Comparison of ENCODE assay signal across 9 cellular contexts in genomic region chr4:42673084-42673429, GRCh38. TPM values are rescaled to one million over a fixed set of nuclear protein-coding genes. Genes with fewer than 3 reads are reported as not detected.
DNase-seq lines count a peak whose midpoint lies in the region; ATAC-seq, FAIRE-seq and TF ChIP-seq lines count a peak whose summit lies in the region.
"Had no signal": no experiment of that assay in that cellular context is flagged by ENCODE, and none has a peak within 500 bp of the region (broad histone marks: within the 10 kb centered on the region; RNA-seq: fewer than 3 reads in every experiment).

No MANE protein-coding gene starts in this region.

- POLR2A ChIA-PET in H1 (lab: Charles Lee; ENCODE audit: partially characterized antibody), result interaction anchor here (1.3 kb wide), 1 partner anchor 16 kb away, joined by 6 read pairs; the partner anchor contains the start of gene ATP8A1

- H2BK12ac ChIP-seq in H1 (ENCODE audit: low read depth, low read length), result no peak overlapping the region

- H3K79me1 ChIP-seq in H1 (ENCODE audit: low read depth, low read length), result no peaks in the 10 kb centered on the region

- 94% methylated on average over 2 of the region's 2 CpGs; no CpG with 5 or more reads in 1 of the 2 experiments for WGBS in H1 (ENCODE audit: extremely low coverage in 1 of 2, insufficient coverage in 1 of 2, insufficient read length in 1 of 2, insufficient replicate concordance in 2 of 2, low coverage in 1 of 2, low lambda C conversion rate in 2 of 2, missing lambda C conversion rate in 1 of 2), 2 experiments

- H3K27ac Mint-ChIP-seq in nephron, result peak overlapping the region in 2 of 3 experiments; percentile 4 to 67
- H3K27ac Mint-ChIP-seq: stimulated activated memory B cell treated with anti-CD40 and anti-IgM and Interleukin-4, amounts not matched to agents 10 μg/mL and 1 μg/mL and 100 μg/mL, for 72 hours had no signal

- H3K27me3 ChIP-seq in H1 (replicated peaks in 1 of 4; ENCODE audit: control insufficient read depth in 3 of 4, extremely low read depth in 1 of 4, insufficient read depth in 3 of 4, low read length in 3 of 4), result no peaks in the 10 kb centered on the region

- no peak for TF ChIP-seq CTCF in H1 (IDR thresholded peaks at IDR 0.05; ENCODE audit: control extremely low read depth in 1 of 3, insufficient read depth in 1 of 3, low read depth in 1 of 3, low read length in 3 of 3)
- TF ChIP-seq CTCF in nephron (IDR thresholded peaks at IDR 0.05; ENCODE audit: unreplicated experiment in 3 of 3), result no peak

- no peak overlapping the region for H2AK5ac ChIP-seq in H1 (ENCODE audit: low read depth, low read length)

- peaks cover 0 to 4% (median 0%) of the 10 kb centered on the region in 4 experiments; a peak in 3 of 8 replicates for H3K36me3 ChIP-seq in H1 (ENCODE audit: control insufficient read depth in 2 of 4, insufficient read depth in 4 of 4, low read length in 3 of 4)

- H4K5ac ChIP-seq in H1 (ENCODE audit: insufficient read length, low read depth, low read length), result no peak overlapping the region

- H3K56ac ChIP-seq in H1 (replicated peaks; ENCODE audit: insufficient read length, low read depth, low read length), result no peak overlapping the region

- H3K4ac ChIP-seq in H1 (replicated peaks; ENCODE audit: insufficient read length, low read depth, low read length), result no peak overlapping the region

- peak; percentile 7 for DNase-seq in NCI-H510A (lab: John Stamatoyannopoulos, UW)
- DNase-seq in H1 (ENCODE audit: low read depth in 1 of 2, low spot score in 2 of 2), result no peak
- no peak for DNase-seq in GF-D8 (lab: John Stamatoyannopoulos, UW)
- no peak for DNase-seq in NCI-H128 (lab: John Stamatoyannopoulos, UW; ENCODE audit: unreplicated experiment)
- DNase-seq: NCI-H1436 had no signal

- no peaks in the 10 kb centered on the region for H4K20me1 ChIP-seq in H1 (replicated peaks in 1 of 2; ENCODE audit: control insufficient read depth in 1 of 2, insufficient read depth in 2 of 2, low read length in 2 of 2)

- CTCF ChIA-PET in H1 (lab: Charles Lee; ENCODE audit: partially characterized antibody), result interaction anchor here (1.3 kb wide), 1 partner anchor 16 kb away, joined by 4 read pairs; the partner anchor contains the start of gene ATP8A1

- H3K9ac ChIP-seq in H1 (replicated peaks in 1 of 4; ENCODE audit: extremely low read depth in 1 of 4, low read depth in 3 of 4, low read length in 3 of 4), result no peak overlapping the region

- H3K14ac ChIP-seq in H1 (ENCODE audit: insufficient read length), result no peak overlapping the region

- no peaks in the 10 kb centered on the region for H3K36me3 Mint-ChIP-seq in nephron (ENCODE audit: low read depth)
- H3K36me3 Mint-ChIP-seq: stimulated activated memory B cell treated with anti-CD40 and anti-IgM and Interleukin-4, amounts not matched to agents 10 μg/mL and 1 μg/mL and 100 μg/mL, for 72 hours had no signal

- H2AFZ ChIP-seq in H1 (ENCODE audit: low read length), result peak overlapping the region; percentile 79; the same call in 1 of the 2 replicates

- no peak overlapping the region for H2BK5ac ChIP-seq in H1 (ENCODE audit: low read depth, low read length)

- H3K79me2 ChIP-seq in H1 (ENCODE audit: control insufficient read depth in 1 of 2, insufficient read depth in 2 of 2, low read length in 2 of 2), result no peaks in the 10 kb centered on the region

- FAIRE-seq in H1 (lab: Jason Lieb, UNC), result no peak

- TF ChIP-seq POLR2A in H1 (IDR thresholded peaks at IDR 0.05; ENCODE audit: control extremely low read depth in 1 of 2, low read depth in 2 of 2, low read length in 2 of 2), result no peak

- no peak overlapping the region for H4K8ac ChIP-seq in H1 (ENCODE audit: extremely low read depth, insufficient read depth, low read length)

- no peaks in the 10 kb centered on the region for H3K27me3 Mint-ChIP-seq in nephron (ENCODE audit: low read depth)
- H3K27me3 Mint-ChIP-seq: stimulated activated memory B cell treated with anti-CD40 and anti-IgM and Interleukin-4, amounts not matched to agents 10 μg/mL and 1 μg/mL and 100 μg/mL, for 72 hours had no signal

- H3K18ac ChIP-seq in H1 (ENCODE audit: extremely low read depth, low read length), result no peak overlapping the region

- H3K23ac ChIP-seq in H1 (ENCODE audit: insufficient read length), result no peak overlapping the region

- TF ChIP-seq EP300 in H1 (IDR thresholded peaks at IDR 0.05; ENCODE audit: borderline replicate concordance in 1 of 2, low read depth in 2 of 2, low read length in 2 of 2), result no peak

- no peak overlapping the region for H2BK120ac ChIP-seq in H1 (replicated peaks; ENCODE audit: low read depth, low read length)

- H2BK15ac ChIP-seq in H1 (ENCODE audit: low read length), result no peak overlapping the region

- ATAC-seq in GM19023 (IDR thresholded peaks at IDR 0.05; ENCODE audit: unreplicated experiment) (peak; percentile 48), HG03460 (IDR thresholded peaks at IDR 0.05; ENCODE audit: unreplicated experiment) (no peak)
- ATAC-seq: stimulated activated memory B cell treated with anti-CD40 and anti-IgM and Interleukin-4, amounts not matched to agents 10 μg/mL and 1 μg/mL and 100 μg/mL, for 72 hours had no signal

- H3K4me1 Mint-ChIP-seq in nephron, result peaks cover 8% of the 10 kb centered on the region

- no peak overlapping the region for H2BK20ac ChIP-seq in H1 (ENCODE audit: low read length)

- no peak overlapping the region for H3K4me3 ChIP-seq in H1 (ENCODE audit: extremely low read depth in 1 of 4, insufficient read depth in 2 of 4, low read depth in 3 of 4, low read length in 4 of 4)

- H3K9me3 Mint-ChIP-seq in nephron, result no peaks in the 10 kb centered on the region
- H3K9me3 Mint-ChIP-seq: stimulated activated memory B cell treated with anti-CD40 and anti-IgM and Interleukin-4, amounts not matched to agents 10 μg/mL and 1 μg/mL and 100 μg/mL, for 72 hours had no signal

- H3K23me2 ChIP-seq in H1 (ENCODE audit: low read depth, low read length), result no peaks in the 10 kb centered on the region

- H3K9me3 ChIP-seq in H1 (ENCODE audit: insufficient read depth in 2 of 2, low read depth in 1 of 2, low read length in 1 of 2), result peaks cover 3 to 4% of the 10 kb centered on the region in 2 experiments; a peak in 1 of 4 replicates

- no peak overlapping the region for H3K4me3 Mint-ChIP-seq in nephron
- H3K4me3 Mint-ChIP-seq: stimulated activated memory B cell treated with anti-CD40 and anti-IgM and Interleukin-4, amounts not matched to agents 10 μg/mL and 1 μg/mL and 100 μg/mL, for 72 hours had no signal

- H4K91ac ChIP-seq in H1 (replicated peaks; ENCODE audit: insufficient read length, low read length), result no peak overlapping the region

- no peak overlapping the region for H3K4me2 ChIP-seq in H1 (ENCODE audit: insufficient read depth in 1 of 2, low read depth in 2 of 2, low read length in 2 of 2)

- no peak for TF ChIP-seq RAD21 in H1 (IDR thresholded peaks at IDR 0.05 in 1 of 2, conservative IDR thresholded peaks at IDR 0.05 in 1 of 2; ENCODE audit: low read depth in 2 of 2, low read length in 2 of 2)

- H3K4me1 ChIP-seq in H1 (replicated peaks in 1 of 4; ENCODE audit: control insufficient read depth in 3 of 4, insufficient read depth in 4 of 4, low read length in 3 of 4), result peaks cover 0 to 5% (median 0%) of the 10 kb centered on the region in 4 experiments; a peak in 1 of 7 replicates

- H3K27ac ChIP-seq in H1 (ENCODE audit: low read depth, low read length), result no peak overlapping the region

TF ChIP-seq in H1, 55 proteins besides CTCF, POLR2A, EP300 and RAD21:
- TF ChIP-seq TCF12 (IDR thresholded peaks at IDR 0.05; ENCODE audit: low read depth, low read length) (no peak), CEBPB (IDR thresholded peaks at IDR 0.05; ENCODE audit: low read depth, low read length) (no peak), RFX5 (IDR thresholded peaks at IDR 0.05; ENCODE audit: borderline replicate concordance, low read depth, low read length) (0 out of 2 replicates have a peak, but pooled peaks have one; percentile 17), BRCA1 (IDR thresholded peaks at IDR 0.05; ENCODE audit: low read depth, low read length) (no peak)

RNA-seq across cellular contexts. Expression of gene ATP8A1, which starts 16.2 kb away (rescaled TPM):
- 12.2 and 14.9 TPM in 2 replicates for total RNA-seq in H1 (2021; fragmentation: NEBNext Ultra II Directional; extraction: Animal tissue kit (Norgen Biotek cat#: 25700))
- 2.2 and 3.7 TPM in 2 replicates for polyA plus RNA-seq in H1 (2011; rRNA removed)
- 6.3 TPM for polyA plus RNA-seq in H1 (2011; cell fraction: cytosol; rRNA removed)
- polyA plus RNA-seq in H1 (2011; cell fraction: nucleus; rRNA removed), result 4.9 TPM
- 3.9 to 9.1 TPM (median 4.6 TPM) in 4 replicates for polyA plus RNA-seq in H1 (2012, experiment 1 of 2)
- polyA plus RNA-seq in H1 (2012, experiment 2 of 2), result 0.22 TPM
- polyA plus RNA-seq in H1 (2013, experiment 1 of 2), result 7.9 TPM
- polyA plus RNA-seq in H1 (2013, experiment 2 of 2), result 8.2 TPM
- 20.5 and 22.5 TPM in 2 replicates for polyA minus RNA-seq in H1 (2011; rRNA and poly(A)+ RNA removed)
- polyA minus RNA-seq in H1 (2011; cell fraction: cytosol; rRNA and poly(A)+ RNA removed), result 8.1 TPM
- polyA minus RNA-seq in H1 (2011; cell fraction: nucleus; rRNA and poly(A)+ RNA removed), result 52.8 TPM
